ENCODE assay signal across 8 cellular contexts in the genomic region with DNA sequence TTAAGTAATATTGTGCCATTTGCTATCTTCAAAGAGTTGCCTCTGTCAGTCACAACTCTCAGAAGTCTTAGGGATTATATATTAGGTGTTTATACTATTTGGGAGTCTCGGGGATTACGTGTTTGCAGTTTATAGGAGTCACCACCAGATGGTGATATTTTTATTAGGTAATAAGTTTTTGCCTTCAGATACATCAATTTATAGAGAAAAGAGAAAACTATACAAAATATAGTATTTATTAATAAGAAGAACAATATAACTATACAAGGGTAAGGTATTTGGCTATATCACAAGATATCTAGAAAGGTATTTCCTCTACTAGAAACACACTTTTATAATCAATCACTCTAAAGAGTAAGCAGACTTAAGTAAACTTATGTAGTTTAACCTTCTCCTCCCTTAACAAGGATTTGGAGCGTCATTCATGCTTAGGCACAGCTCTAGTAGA. TPM values are rescaled to one million over a fixed set of nuclear protein-coding genes. Genes with fewer than 3 reads are reported as not detected.
DNase-seq lines count a peak whose midpoint lies in the region; ATAC-seq, FAIRE-seq and TF ChIP-seq lines count a peak whose summit lies in the region.

No MANE protein-coding gene starts in this region.

- peak; percentile 57 for TF ChIP-seq CTCF in OCI-LY3 (IDR thresholded peaks at IDR 0.05; ENCODE audit: low read depth, low read length)
- TF ChIP-seq CTCF in endothelial cell of umbilical vein (IDR thresholded peaks at IDR 0.05; ENCODE audit: extremely low read depth in 1 of 2, insufficient read depth in 1 of 2, low read depth in 1 of 2, low read length in 2 of 2) = peak; percentile 19 to 22
- TF ChIP-seq CTCF in prostate gland (IDR thresholded peaks at IDR 0.05) = peak; percentile 39 to 69 (median 62)

- intact Hi-C loops in endothelial cell of umbilical vein (cut with micrococcal nuclease) (loop anchor here (1.0 to 5.0 kb wide), 2 partner anchors 988 to 1367 kb away; no protein-coding TSS in a partner anchor), prostate gland (cut with DNase I) (loop anchor here (10.0 kb wide), 3 partner anchors 430 to 1370 kb away; no protein-coding TSS in a partner anchor), aorta (cut with DNase I) (loop anchor here (5.0 kb wide), 2 partner anchors 987 to 1367 kb away; no protein-coding TSS in a partner anchor)

- H3K9ac ChIP-seq in OCI-LY3 (ENCODE audit: low read length) (no peak overlapping the region), endothelial cell of umbilical vein (replicated peaks; ENCODE audit: extremely low read depth, insufficient read depth, low read length) (no peak overlapping the region)

- CTCF ChIA-PET in endothelial cell of umbilical vein (lab: Charles Lee) = interaction anchor here (3.4 kb wide), 2 partner anchors 988 to 1367 kb away, joined by 27 to 35 read pairs; no protein-coding TSS in a partner anchor

- peak; percentile 28 for FAIRE-seq in endothelial cell of umbilical vein (lab: Jason Lieb, UNC)

- H3K9me3 ChIP-seq in OCI-LY3 (ENCODE audit: insufficient read depth, low read length) = no peaks in the 10 kb centered on the region
- no peaks in the 10 kb centered on the region for H3K9me3 ChIP-seq in endothelial cell of umbilical vein (replicated peaks; ENCODE audit: control insufficient read depth, insufficient read depth, low read length)
- H3K9me3 ChIP-seq in prostate gland = no peaks in the 10 kb centered on the region
- no peaks in the 10 kb centered on the region for H3K9me3 ChIP-seq in aorta (ENCODE audit: control insufficient read depth, low read length)

- H2AFZ ChIP-seq in OCI-LY3 (ENCODE audit: low read depth, low read length) (no peak overlapping the region), endothelial cell of umbilical vein (ENCODE audit: low read depth, low read length) (no peak overlapping the region)

- no peak overlapping the region for H3K27ac ChIP-seq in OCI-LY3 (ENCODE audit: low read length)
- H3K27ac ChIP-seq in endothelial cell of umbilical vein (ENCODE audit: insufficient read depth, low read depth, low read length) = no peak overlapping the region
- H3K27ac ChIP-seq in prostate gland = no peak overlapping the region
- no peak overlapping the region for H3K27ac ChIP-seq in aorta (ENCODE audit: low read depth in 1 of 2, low read length in 2 of 2)

- H3K79me2 ChIP-seq in OCI-LY3 (ENCODE audit: low read length) (no peaks in the 10 kb centered on the region), endothelial cell of umbilical vein (ENCODE audit: control insufficient read depth, insufficient read depth, low read length) (no peaks in the 10 kb centered on the region)

- TF ChIP-seq POLR2A in endothelial cell of umbilical vein (IDR thresholded peaks at IDR 0.05; ENCODE audit: low read depth, low read length) = no peak
- TF ChIP-seq POLR2A in prostate gland (IDR thresholded peaks at IDR 0.05) = no peak

- DNase-seq in ELR (ENCODE audit: low read depth) (peak; percentile 60), endothelial cell of umbilical vein (ENCODE audit: low read depth, low spot score) (peak; percentile 63), prostate gland (ENCODE audit: low spot score) (no peak), middle frontal gyrus (ENCODE audit: extremely low spot score, low spot score) (no peak), activated T-cell treated with anti-CD3 and anti-CD28 coated beads for 4 hours (no peak), aorta (no peak)

- whole genome bisulfite sequencing in prostate gland = 15% methylated on average over 3 of the region's 3 CpGs
- 7 to 10% methylated on average over 3 of the region's 3 CpGs for WGBS in aorta, 2 donors

- dilution Hi-C loops in endothelial cell of umbilical vein (cut with MboI; ENCODE audit: extremely low pct_ligation_motif_present, low sequenced_read_pairs) = no loop called here

- H3K27me3 ChIP-seq in OCI-LY3 (ENCODE audit: low read depth, low read length) = 0 out of 2 replicates have a peak, but pooled peaks cover 3% of the 10 kb centered on the region
- H3K27me3 ChIP-seq in endothelial cell of umbilical vein (ENCODE audit: control insufficient read depth in 2 of 2, insufficient read depth in 2 of 2, low read length in 2 of 2) = peaks cover 7 to 27% of the 10 kb centered on the region in 2 experiments
- H3K27me3 ChIP-seq in prostate gland (replicated peaks; ENCODE audit: insufficient read depth) = no peaks in the 10 kb centered on the region
- H3K27me3 ChIP-seq in aorta (ENCODE audit: control insufficient read depth in 1 of 2, insufficient read depth in 2 of 2, low read length in 1 of 2) = no peaks in the 10 kb centered on the region

- ATAC-seq in HG03175 (IDR thresholded peaks at IDR 0.05; ENCODE audit: unreplicated experiment) (peak; percentile 54), aorta (ENCODE audit: low FRiP score) (no peak)

- H3K4me2 ChIP-seq in OCI-LY3 (ENCODE audit: low read length) (no peak overlapping the region), endothelial cell of umbilical vein (ENCODE audit: insufficient read depth, low read length) (no peak overlapping the region)

- H3K9me1 ChIP-seq in endothelial cell of umbilical vein (replicated peaks; ENCODE audit: control insufficient read depth, extremely low read depth, insufficient read depth, low read length) = no peaks in the 10 kb centered on the region

- no TSS peak for BruUV-seq in endothelial cell of umbilical vein (replicated peaks; lab: Mats Ljungman, UMichigan)

- no peak overlapping the region for H3K4me3 ChIP-seq in OCI-LY3 (ENCODE audit: low read length)
- H3K4me3 ChIP-seq in endothelial cell of umbilical vein (replicated peaks in 1 of 3; ENCODE audit: insufficient read depth in 1 of 3, low read depth in 1 of 3, low read length in 3 of 3) = no peak overlapping the region
- H3K4me3 ChIP-seq in prostate gland = no peak overlapping the region
- no peak overlapping the region for H3K4me3 ChIP-seq in aorta (ENCODE audit: low read length in 2 of 2)

- no peaks in the 10 kb centered on the region for H3K4me1 ChIP-seq in OCI-LY3 (ENCODE audit: low read length)
- no peaks in the 10 kb centered on the region for H3K4me1 ChIP-seq in endothelial cell of umbilical vein (ENCODE audit: control insufficient read depth, extremely low read depth, insufficient read depth, low read length)
- no peaks in the 10 kb centered on the region for H3K4me1 ChIP-seq in prostate gland (replicated peaks)
- H3K4me1 ChIP-seq in aorta (ENCODE audit: control insufficient read depth in 1 of 2, insufficient read depth in 2 of 2, low read length in 2 of 2) = no peaks in the 10 kb centered on the region

- no peaks in the 10 kb centered on the region for H3K36me3 ChIP-seq in OCI-LY3 (replicated peaks; ENCODE audit: low read depth, low read length)
- H3K36me3 ChIP-seq in endothelial cell of umbilical vein (ENCODE audit: control insufficient read depth in 2 of 2, extremely low read depth in 1 of 2, insufficient read depth in 2 of 2, low read length in 2 of 2) = no peaks in the 10 kb centered on the region
- no peaks in the 10 kb centered on the region for H3K36me3 ChIP-seq in prostate gland
- no peaks in the 10 kb centered on the region for H3K36me3 ChIP-seq in aorta (ENCODE audit: control insufficient read depth in 1 of 2, insufficient read depth in 2 of 2, low read length in 1 of 2)

- no peaks in the 10 kb centered on the region for H4K20me1 ChIP-seq in OCI-LY3 (ENCODE audit: insufficient read depth, low read length)
- H4K20me1 ChIP-seq in endothelial cell of umbilical vein (replicated peaks; ENCODE audit: control insufficient read depth, extremely low read depth, insufficient read depth, low read length) = no peaks in the 10 kb centered on the region

- POLR2A ChIA-PET in endothelial cell of umbilical vein (lab: Charles Lee) = no interaction called here

TF ChIP-seq in endothelial cell of umbilical vein, 7 proteins besides CTCF, POLR2A, EP300 and RAD21:
- TF ChIP-seq FOS (IDR thresholded peaks at IDR 0.05; ENCODE audit: borderline replicate concordance, insufficient read depth, low read length) (no peak), POLR2AphosphoS5 (IDR thresholded peaks at IDR 0.05; ENCODE audit: insufficient read depth, low read depth, low read length) (no peak), JUN (IDR thresholded peaks at IDR 0.05; ENCODE audit: borderline replicate concordance, insufficient read depth, insufficient read length, low read depth) (no peak), EZH2 (IDR thresholded peaks at IDR 0.05; ENCODE audit: borderline replicate concordance, low read depth, low read length, severe bottlenecking) (no peak), MYC (IDR thresholded peaks at IDR 0.05; ENCODE audit: low read depth, low read length) (no peak), GATA2 (IDR thresholded peaks at IDR 0.05; ENCODE audit: insufficient read depth, insufficient read length, low read depth, low read length) (no peak)
- TF ChIP-seq, protein P1, sequence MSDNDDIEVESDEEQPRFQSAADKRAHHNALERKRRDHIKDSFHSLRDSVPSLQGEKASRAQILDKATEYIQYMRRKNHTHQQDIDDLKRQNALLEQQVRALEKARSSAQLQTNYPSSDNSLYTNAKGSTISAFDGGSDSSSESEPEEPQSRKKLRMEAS (IDR thresholded peaks at IDR 0.05; ENCODE audit: insufficient read depth, insufficient read length) = no peak
TF ChIP-seq in endothelial cell of umbilical vein: peak in this region for 0.

RNA-seq across cellular contexts. Expression of gene DHX36, which starts 10.7 kb away (rescaled TPM):
- 52.7 TPM in 2 replicates for total RNA-seq in endothelial cell of umbilical vein
- polyA plus RNA-seq in endothelial cell of umbilical vein = 12.7 and 19.6 TPM in 2 replicates
- 25.9 and 28.7 TPM in 2 replicates for polyA plus RNA-seq in endothelial cell of umbilical vein (2011; cell fraction: cytosol; rRNA removed)
- 57.9 and 68.5 TPM in 2 replicates for polyA plus RNA-seq in endothelial cell of umbilical vein (2011; cell fraction: nucleus; rRNA removed)
- 22.4 and 49.2 TPM in 2 replicates for polyA plus RNA-seq in endothelial cell of umbilical vein (2012)
- 16.1 and 24.0 TPM in 2 replicates for polyA minus RNA-seq in endothelial cell of umbilical vein
- polyA minus RNA-seq in endothelial cell of umbilical vein (2011; cell fraction: cytosol; rRNA and poly(A)+ RNA removed) = 39.4 TPM
- polyA minus RNA-seq in endothelial cell of umbilical vein (2011; cell fraction: nucleus; rRNA and poly(A)+ RNA removed) = 60.1 and 80.2 TPM in 2 replicates
- 10 to 100 TPM; 32.4 to 74.0 TPM for total RNA-seq in prostate gland
- total RNA-seq in aorta = 10 to 100 TPM; 82.9 to 86.4 TPM
- polyA plus RNA-seq in aorta = 10 to 100 TPM; 15.0 to 43.0 TPM

Comparison
In these comparisons a context has a peak if more than half of its experiments do, and no peak if none do; other contexts are left out.
1. DNase-seq: peak in ELR (single experiment) and endothelial cell of umbilical vein (single experiment); none in prostate gland (single experiment), middle frontal gyrus (single experiment), activated T-cell treated with anti-CD3 and anti-CD28 coated beads for 4 hours (single experiment) and aorta (0 of 2).
2. Peak in every context shown above with its lines, with median percentiles within 50 percentile points of each other: CTCF ChIP-seq.